In genomic region chr3:11845661-11846060, GRCh38 we compare ENCODE assay signal across 1 cellular context.
TF ChIP-seq lines count a peak whose summit lies in the region.

No MANE protein-coding gene starts in this region.

TF ChIP-seq in H1, 55 proteins besides CTCF, POLR2A, EP300 and RAD21:
- TF ChIP-seq KDM1A (IDR thresholded peaks at IDR 0.05; ENCODE audit: borderline replicate concordance, low read length) (no peak), RBBP5 (IDR thresholded peaks at IDR 0.05; ENCODE audit: borderline replicate concordance, low read depth, low read length) (no peak), RXRA (IDR thresholded peaks at IDR 0.05; ENCODE audit: insufficient read depth, low read depth, low read length) (no peak), BACH1 (IDR thresholded peaks at IDR 0.05; ENCODE audit: low read length) (no peak), SIRT6 (IDR thresholded peaks at IDR 0.05; ENCODE audit: low read length) (no peak), E2F6 (IDR thresholded peaks at IDR 0.05) (no peak), NANOG (IDR thresholded peaks at IDR 0.05; ENCODE audit: insufficient read depth, low read depth, low read length, poor library complexity, severe bottlenecking) (no peak), HDAC6 (IDR thresholded peaks at IDR 0.05; ENCODE audit: low read depth, low read length) (no peak), USF2 (IDR thresholded peaks at IDR 0.05; ENCODE audit: low read length) (no peak), CBX5 (IDR thresholded peaks at IDR 0.05; ENCODE audit: low read depth, low read length) (no peak), MAX (IDR thresholded peaks at IDR 0.05) (no peak)
